Comparison of ENCODE assay signal across 1 cellular context in the genomic region with DNA sequence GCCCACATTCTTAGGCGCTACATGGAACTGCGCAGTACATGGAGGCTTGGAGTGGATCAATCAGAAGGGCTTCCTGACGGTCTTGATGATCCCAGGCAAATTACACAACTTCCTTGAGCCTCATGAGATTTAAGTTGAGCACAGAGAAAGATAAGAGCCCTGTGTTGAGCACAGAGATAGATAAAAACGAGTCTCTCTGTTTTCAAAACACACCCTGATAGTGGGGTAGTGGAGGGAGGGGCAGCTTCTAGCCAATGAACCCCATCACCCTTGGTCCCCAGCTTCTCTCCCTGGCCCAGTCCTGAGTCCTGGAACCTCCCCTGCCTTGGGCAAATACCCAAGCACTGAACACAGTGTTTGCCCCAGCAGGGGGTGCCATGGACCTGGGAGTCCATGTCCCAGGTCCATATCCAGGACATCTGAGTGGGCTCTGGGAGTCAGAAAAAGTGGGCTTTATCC.
TF ChIP-seq lines count a peak whose summit lies in the region.

No MANE protein-coding gene starts in this region.

TF ChIP-seq in HepG2, 621 proteins besides CTCF, POLR2A, EP300 and RAD21:
- TF ChIP-seq SUZ12 (IDR thresholded peaks at IDR 0.05; ENCODE audit: low read depth, low read length), result no peak
- peak; percentile 70; the same call in 1 of the 2 replicates for TF ChIP-seq SMC3 (IDR thresholded peaks at IDR 0.05; ENCODE audit: low read length)
- TF ChIP-seq STAG1 (CRISPR knock-in tag; IDR thresholded peaks at IDR 0.05), result peak; percentile 86
